In the genomic region with DNA sequence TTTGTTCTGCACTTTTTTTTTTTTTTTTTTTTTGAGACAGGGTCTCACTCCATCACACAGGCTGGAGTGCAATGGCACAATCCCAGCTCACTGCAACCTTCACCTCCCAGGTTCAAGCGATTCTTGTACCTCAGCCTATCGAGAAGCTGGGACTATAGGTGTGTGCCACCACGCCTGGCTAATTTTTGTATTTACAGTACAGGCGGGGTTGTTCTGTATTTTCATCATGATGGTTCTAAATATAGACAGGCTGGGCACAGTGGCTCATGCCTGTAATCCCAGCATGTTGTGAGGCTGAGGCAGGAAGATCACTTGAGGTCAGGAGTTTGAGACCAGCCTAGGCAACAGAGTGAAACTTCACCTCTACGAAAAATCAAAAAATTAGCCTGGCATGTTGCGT, we compare ENCODE assay signal across 8 cellular contexts. TPM values are rescaled to one million over a fixed set of nuclear protein-coding genes. Genes with fewer than 3 reads are reported as not detected.
DNase-seq lines count a peak whose midpoint lies in the region; ATAC-seq and TF ChIP-seq lines count a peak whose summit lies in the region.
"Not testable (repeated sequence)": the region's sequence is repeated elsewhere in the genome, so short reads cannot be mapped to it uniquely, and the experiment has no call there.

No MANE protein-coding gene starts in this region.

- H3K27me3 ChIP-seq in body of pancreas; heart left ventricle; psoas muscle (ENCODE audit: insufficient read depth in 3 of 3, low read length in 2 of 3); stomach: not testable (repeated sequence)

- ATAC-seq in body of pancreas (peak; percentile 62), esophagus mucosa (peak; percentile 79), heart left ventricle (peak; percentile 64 to 71 (median 65)), mucosa of descending colon (peak; percentile 98), psoas muscle (peak; percentile 48 to 88 (median 79))

- TF ChIP-seq CTCF in 22Rv1 (IDR thresholded peaks at IDR 0.05); HEK293 (tag by site-specific recombination; IDR thresholded peaks at IDR 0.05); body of pancreas (IDR thresholded peaks at IDR 0.05); heart left ventricle (IDR thresholded peaks at IDR 0.05); mucosa of descending colon (IDR thresholded peaks at IDR 0.05); psoas muscle (IDR thresholded peaks at IDR 0.05); stomach (IDR thresholded peaks at IDR 0.05): not testable (repeated sequence)

- peak overlapping the region; percentile 41 for H3K27ac ChIP-seq in 22Rv1
- not testable (repeated sequence) for H3K27ac ChIP-seq in HEK293 (ENCODE audit: extremely low read depth, low read depth, low read length); heart left ventricle; psoas muscle
- H3K27ac ChIP-seq in body of pancreas: peak overlapping the region in 3 of 4 donors; percentile 2 to 76 (median 43)
- H3K27ac ChIP-seq in stomach: peak overlapping the region; percentile 59 to 75 (median 66)

- H3K36me3 ChIP-seq in HEK293 (ENCODE audit: control insufficient read depth in 2 of 2, insufficient read depth in 1 of 2, low read length in 2 of 2); body of pancreas (replicated peaks in 1 of 2; ENCODE audit: insufficient read depth in 1 of 2, low read depth in 2 of 2); heart left ventricle; mucosa of descending colon (ENCODE audit: low read depth); psoas muscle (ENCODE audit: insufficient read depth in 1 of 2, low read depth in 1 of 2); stomach: not testable (repeated sequence)

- peak; percentile 26 to 60 (median 52) for DNase-seq in body of pancreas
- DNase-seq in heart left ventricle, psoas muscle: not testable (repeated sequence)
- peak; percentile 52 to 75 (median 54) for DNase-seq in mucosa of descending colon
- peak; percentile 69 for DNase-seq in stomach

- H3K4me1 ChIP-seq in HEK293 (ENCODE audit: control insufficient read depth, insufficient read depth, low read length); heart left ventricle; psoas muscle: not testable (repeated sequence)
- H3K4me1 ChIP-seq in body of pancreas (peaks cover 46% of the 10 kb centered on the region), mucosa of descending colon (ENCODE audit: low read depth) (peaks cover 11% of the 10 kb centered on the region), stomach (peaks cover 0 to 18% (median 9%) of the 10 kb centered on the region in 4 donors)

- H3K4me3 ChIP-seq in HEK293 (ENCODE audit: low read depth, low read length); body of pancreas; heart left ventricle; mucosa of descending colon; psoas muscle; stomach: not testable (repeated sequence)

- CTCF ChIA-PET in HEK293 (lab: Yijun Ruan, JAX): interaction anchor here (1.0 to 1.6 kb wide), 2 partner anchors 16 to 115 kb away, joined by 3 to 4 read pairs; no protein-coding TSS in a partner anchor

- not testable (repeated sequence) for H3K9me3 ChIP-seq in HEK293 (ENCODE audit: control insufficient read depth, insufficient read depth, low read depth, low read length); body of pancreas; heart left ventricle; mucosa of descending colon; psoas muscle; stomach

- intact Hi-C loops in body of pancreas (cut with DNase I); heart left ventricle (cut with DNase I); mucosa of descending colon (cut with DNase I, micrococcal nuclease); psoas muscle (cut with DNase I); stomach (cut with DNase I; ENCODE audit: low total_unique reads): not testable (repeated sequence)

- TF ChIP-seq EP300 in stomach (IDR thresholded peaks at IDR 0.05): not testable (repeated sequence)

- TF ChIP-seq POLR2A in body of pancreas (IDR thresholded peaks at IDR 0.05); heart left ventricle (IDR thresholded peaks at IDR 0.05); stomach (IDR thresholded peaks at IDR 0.05): not testable (repeated sequence)

- POLR2A ChIA-PET in HEK293 (lab: Yijun Ruan, JAX): interaction anchor here (0.6 to 0.7 kb wide), 2 partner anchors 177 to 393 kb away, joined by 3 to 5 read pairs; no protein-coding TSS in a partner anchor

- WGBS in body of pancreas, 2 donors: 52 to 57% methylated on average over 6 of the region's 6 CpGs
- 78 to 82% (median 81%) methylated on average over 6 of the region's 6 CpGs for WGBS in heart left ventricle, 4 donors
- 58 to 85% (median 68%) methylated on average over 6 of the region's 6 CpGs for WGBS in psoas muscle, 3 donors
- 43 to 65% (median 58%) methylated on average over 6 of the region's 6 CpGs for WGBS in stomach, 5 donors

TF ChIP-seq in HEK293, 187 proteins besides CTCF, POLR2A, EP300 and RAD21:
- peak; percentile 74 for TF ChIP-seq KLF1 (tag by site-specific recombination; IDR thresholded peaks at IDR 0.05)

RNA-seq across cellular contexts. Expression of a gene that starts 6.8 kb away (rescaled TPM):
- total RNA-seq in body of pancreas (100 to 1,000 TPM; 107 to 163 TPM), esophagus mucosa (235 TPM), heart left ventricle (100 to 1,000 TPM; 166 to 216 (median 196) TPM), mucosa of descending colon (100 to 1,000 TPM; 231 to 278 (median 274) TPM), psoas muscle (100 to 1,000 TPM; 223 to 327 (median 284) TPM), stomach (100 to 1,000 TPM in 4 of 5 donors, 10 to 100 TPM in 1; 71.2 to 235 (median 180) TPM)
- polyA plus RNA-seq in heart left ventricle (100 to 1,000 TPM in 1 of 2 donors, 10 to 100 TPM in 1; 89.0 to 255 TPM), psoas muscle (100 to 1,000 TPM; 196 to 263 (median 221) TPM), stomach (100 to 1,000 TPM; 144 to 206 (median 149) TPM)

RNA-seq across cellular contexts. Expression of a gene that starts 42.5 kb away (rescaled TPM):
- 10 to 100 TPM in 1 of 2 donors, under 1 TPM in 1; 0.99 to 12.5 TPM for total RNA-seq in body of pancreas
- total RNA-seq in esophagus mucosa: 1.2 TPM
- 10 to 100 TPM in 1 of 9 donors, 1 to 10 TPM in 8; 1.0 to 20.8 (median 1.5) TPM for total RNA-seq in heart left ventricle
- polyA plus RNA-seq in heart left ventricle: 1 to 10 TPM; 1.7 to 2.9 TPM
- total RNA-seq in mucosa of descending colon: 1 to 10 TPM; 3.1 to 8.1 (median 6.9) TPM
- 1 to 10 TPM; 1.9 to 3.3 (median 2.7) TPM for total RNA-seq in psoas muscle
- polyA plus RNA-seq in psoas muscle: 1 to 10 TPM; 1.2 to 3.4 (median 2.9) TPM
- total RNA-seq in stomach: 100 to 1,000 TPM in 1 of 5 donors, 1 to 10 TPM in 3, under 1 TPM in 1; 0.45 to 150 (median 3.9) TPM
- 1 to 10 TPM; 6.3 to 8.7 (median 7.2) TPM for polyA plus RNA-seq in stomach
